ENCODE assay signal across 8 cellular contexts in the genomic region with DNA sequence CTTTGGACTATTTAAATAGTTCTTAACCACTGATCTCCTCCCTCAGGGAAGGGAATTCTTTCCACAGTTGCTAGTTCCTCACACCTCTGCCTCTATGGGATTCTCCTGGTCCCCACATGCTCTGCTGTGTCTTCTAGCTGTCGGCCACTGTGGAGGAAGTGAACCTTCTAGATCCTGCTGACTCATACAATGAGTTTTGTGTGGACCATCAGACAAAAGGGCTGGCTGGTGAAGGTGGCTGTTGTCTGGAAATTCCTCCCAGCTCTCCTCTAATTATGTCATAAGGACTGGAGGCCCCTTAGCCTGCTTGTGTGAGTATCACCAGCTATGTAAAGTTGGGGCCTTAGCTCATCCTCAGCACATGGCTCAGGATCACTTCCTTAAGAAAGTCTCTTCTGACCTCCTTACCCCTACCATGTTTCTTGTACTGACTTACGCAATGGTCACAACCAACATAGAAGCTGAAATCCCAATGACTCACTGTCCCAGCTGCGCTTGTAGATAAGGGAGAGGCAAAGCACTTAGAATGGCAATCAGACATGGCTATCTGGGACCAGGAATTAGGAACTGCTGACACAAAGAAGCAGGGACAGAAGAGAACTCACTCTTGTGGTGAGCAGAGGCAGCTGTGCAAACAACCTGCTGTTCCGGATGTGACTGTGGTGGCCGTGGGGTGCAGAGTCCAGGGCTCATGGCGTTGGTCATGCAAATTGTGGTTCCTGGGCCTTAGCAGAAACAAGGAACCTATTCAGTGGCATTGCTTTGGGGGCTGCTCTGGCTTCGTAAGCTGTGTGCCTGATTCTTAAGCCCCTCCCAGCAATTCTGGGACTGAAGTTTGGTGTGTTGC. TPM values are rescaled to one million over a fixed set of nuclear protein-coding genes. Genes with fewer than 3 reads are reported as not detected.
DNase-seq lines count a peak whose midpoint lies in the region; ATAC-seq and TF ChIP-seq lines count a peak whose summit lies in the region.

No MANE protein-coding gene starts in this region.

- H3K4me1 Mint-ChIP-seq in endodermal cell: peaks cover 44% of the 10 kb centered on the region

- in situ Hi-C loops in GM13976 (cut with MboI; ENCODE audit: low sequenced_read_pairs, unreplicated experiment): no loop called here

- no peak overlapping the region for H2AFZ ChIP-seq in PC-3 (ENCODE audit: low read length)

- H3K36me3 Mint-ChIP-seq in endodermal cell (ENCODE audit: low read depth): no peaks in the 10 kb centered on the region

- DNase-seq in Daoy (ENCODE audit: low read depth): peak; percentile 100
- DNase-seq in GM20000 (ENCODE audit: low spot score): peak; percentile 61
- DNase-seq in PC-3: peak; percentile 90
- DNase-seq in endodermal cell: peak; percentile 72
- peak; percentile 84 to 91 (median 85) for DNase-seq in mucosa of descending colon
- DNase-seq in GM13976 (ENCODE audit: low spot score): no peak
- DNase-seq in stimulated activated naive CD4-positive, alpha-beta T cell treated with Interleukin-2 at 50 U/mL for 16 hours (lab: John Stamatoyannopoulos, UW): no peak

- H3K27me3 ChIP-seq in PC-3 (ENCODE audit: low read length) (no peaks in the 10 kb centered on the region), endodermal cell (ENCODE audit: control insufficient read depth, insufficient read depth, low read length, poor library complexity, severe bottlenecking) (no peaks in the 10 kb centered on the region)

- ATAC-seq in HG03558 (IDR thresholded peaks at IDR 0.05; ENCODE audit: extremely low read depth, unreplicated experiment) (peak; percentile 50), PC-3 (peak; percentile 55), mucosa of descending colon (peak; percentile 87)

- H3K4me3 ChIP-seq in PC-3 (ENCODE audit: low read length) (no peak overlapping the region), endodermal cell (ENCODE audit: low read length) (peak overlapping the region; percentile 27), mucosa of descending colon (no peak overlapping the region)

- H3K27me3 Mint-ChIP-seq in endodermal cell (ENCODE audit: insufficient read depth): no peaks in the 10 kb centered on the region

- H3K27ac ChIP-seq in PC-3 (ENCODE audit: low read length): peak overlapping the region; percentile 98
- peak overlapping the region; percentile 77 for H3K27ac ChIP-seq in endodermal cell (ENCODE audit: low read depth, low read length)

- no peaks in the 10 kb centered on the region for H3K36me3 ChIP-seq in PC-3 (ENCODE audit: low read depth, low read length)
- no peaks in the 10 kb centered on the region for H3K36me3 ChIP-seq in endodermal cell (ENCODE audit: control insufficient read depth, insufficient read depth, low read length)
- no peaks in the 10 kb centered on the region for H3K36me3 ChIP-seq in mucosa of descending colon (ENCODE audit: low read depth)

- no peaks in the 10 kb centered on the region for H4K20me1 ChIP-seq in PC-3 (ENCODE audit: low read length)

- H3K27ac Mint-ChIP-seq in endodermal cell: peak overlapping the region; percentile 86

- H3K9me2 ChIP-seq in PC-3 (replicated peaks; ENCODE audit: low read length): no peaks in the 10 kb centered on the region

- H3K9ac ChIP-seq in PC-3 (ENCODE audit: low read length) (peak overlapping the region; percentile 81), endodermal cell (ENCODE audit: extremely low read depth, low read length, poor library complexity, severe bottlenecking) (peak overlapping the region; percentile 52)

- no TSS peak for BruUV-seq in PC-3 (replicated peaks; lab: Mats Ljungman, UMichigan)

- peaks cover 6% of the 10 kb centered on the region for H3F3A ChIP-seq in PC-3 (ENCODE audit: low read length, unreplicated experiment)

- H3K4me1 ChIP-seq in PC-3 (ENCODE audit: insufficient read depth, low read length) (peaks cover 70% of the 10 kb centered on the region), endodermal cell (ENCODE audit: control insufficient read depth, insufficient read depth, low read length) (peaks cover 9% of the 10 kb centered on the region), mucosa of descending colon (ENCODE audit: low read depth) (peaks cover 24% of the 10 kb centered on the region)

- peaks cover 24% of the 10 kb centered on the region for H3K79me2 ChIP-seq in PC-3 (ENCODE audit: low read length)

- WGBS in endodermal cell (ENCODE audit: insufficient coverage in 1 of 2, insufficient read length in 1 of 2), 2 experiments: 61 to 66% methylated on average over 6 to 7 of the region's 7 CpGs

- intact Hi-C loops in PC-3 (cut with micrococcal nuclease): no loop called here
- intact Hi-C loops in mucosa of descending colon (cut with DNase I, micrococcal nuclease): loop anchor here in 1 of 2 donors (10.0 kb wide), 1 partner anchor 85 kb away; no protein-coding TSS in a partner anchor

- no peaks in the 10 kb centered on the region for H3K9me3 Mint-ChIP-seq in endodermal cell

- no peak for TF ChIP-seq CTCF in GM20000 (IDR thresholded peaks at IDR 0.05; ENCODE audit: extremely low read depth, missing control alignments)
- no peak for TF ChIP-seq CTCF in PC-3 (conservative IDR thresholded peaks at IDR 0.05; ENCODE audit: low read depth, low read length)
- no peak for TF ChIP-seq CTCF in endodermal cell (conservative IDR thresholded peaks at IDR 0.05)
- no peak for TF ChIP-seq CTCF in mucosa of descending colon (IDR thresholded peaks at IDR 0.05)
- no peak for TF ChIP-seq CTCF in GM13976 (IDR thresholded peaks at IDR 0.05; ENCODE audit: borderline replicate concordance, control extremely low read depth, extremely low read depth, insufficient read depth, missing control alignments)

- CTCF ChIA-PET in PC-3 (lab: Charles Lee): no interaction called here

- POLR2A ChIA-PET in PC-3 (lab: Charles Lee; ENCODE audit: unreplicated experiment): interaction anchor here (0.6 to 0.7 kb wide), 2 partner anchors 29 to 213 kb away, joined by 3 to 10 read pairs; no protein-coding TSS in a partner anchor

- H3K9me3 ChIP-seq in PC-3 (ENCODE audit: low read length) (no peaks in the 10 kb centered on the region), endodermal cell (ENCODE audit: control insufficient read depth, low read length) (no peaks in the 10 kb centered on the region), mucosa of descending colon (no peaks in the 10 kb centered on the region)

- no peak overlapping the region for H3K4me3 Mint-ChIP-seq in endodermal cell

- H3K4me2 ChIP-seq in PC-3 (ENCODE audit: low read length): peak overlapping the region; percentile 77

RNA-seq across cellular contexts. Expression of gene MACC1, which starts 2.5 kb away (rescaled TPM):
- total RNA-seq in Daoy (2014; rRNA removed; shearing (Covaris generic)): 15.4 and 29.6 TPM in 2 replicates
- total RNA-seq in PC-3 (2014; rRNA removed) (7.9 and 12.0 TPM in 2 replicates), endodermal cell (1 to 10 TPM; 1.4 to 2.0 TPM), mucosa of descending colon (10 to 100 TPM in 1 of 3 donors, 1 to 10 TPM in 2; 4.3 to 16.0 (median 9.8) TPM)
- polyA plus RNA-seq in endodermal cell (2013, experiment 1 of 2): 0.32 TPM
- 0.17 TPM for polyA plus RNA-seq in endodermal cell (2013, experiment 2 of 2)

Comparison
In these comparisons a context has a peak if more than half of its experiments do, and no peak if none do; other contexts are left out.
1. DNase-seq: peak in Daoy (single experiment), GM20000 (single experiment), PC-3 (single experiment), endodermal cell (single experiment) and mucosa of descending colon (3 of 3); none in GM13976 (single experiment) and stimulated activated naive CD4-positive, alpha-beta T cell treated with Interleukin-2 at 50 U/mL for 16 hours (single experiment).
2. Peak in every context shown above with its lines, with median percentiles within 50 percentile points of each other: ATAC-seq.